In genomic region chr6:56643379-56644089, GRCh38 we compare ENCODE assay signal across 11 cellular contexts. TPM values are rescaled to one million over a fixed set of nuclear protein-coding genes. Genes with fewer than 3 reads are reported as not detected.
DNase-seq lines count a peak whose midpoint lies in the region; ATAC-seq and TF ChIP-seq lines count a peak whose summit lies in the region.
"Had no signal": no experiment of that assay in that cellular context is flagged by ENCODE, and none has a peak within 500 bp of the region (broad histone marks: within the 10 kb centered on the region; RNA-seq: fewer than 3 reads in every experiment).

No MANE protein-coding gene starts in this region.

- dilution Hi-C loops in mammary epithelial cell (cut with HindIII; ENCODE audit: low sequenced_read_pairs) = no loop called here

- in situ Hi-C loops in mammary epithelial cell (cut with MboI; ENCODE audit: low sequenced_read_pairs in 2 of 2) = loop anchor here in 1 of 2 donors (25.0 kb wide), 1 partner anchor 194 kb away; no protein-coding TSS in a partner anchor

- H3K9me3 Mint-ChIP-seq in HFFc6 = no peaks in the 10 kb centered on the region
- no peaks in the 10 kb centered on the region for H3K9me3 Mint-ChIP-seq in activated CD8-positive, alpha-beta memory T cell treated with anti-CD3 and anti-CD28 coated beads, Interleukin-2, amount 10 ng/mL, durations not matched to agents 7 days and 5 days (ENCODE audit: low read depth)
- H3K9me3 Mint-ChIP-seq: activated T-helper 17 cell treated with anti-CD3 and anti-CD28 coated beads, Interleukin-2, amount 50 U/mL, for 72 hours; type B pancreatic cell had no signal

- no TSS peak for BruUV-seq in mammary epithelial cell (replicated peaks; lab: Mats Ljungman, UMichigan)

- no peaks in the 10 kb centered on the region for H4K20me1 ChIP-seq in mammary epithelial cell (ENCODE audit: insufficient read depth, low read length)

- H3K79me2 ChIP-seq in mammary epithelial cell (ENCODE audit: insufficient read depth, low read length) = peaks cover 41% of the 10 kb centered on the region

- peaks cover 69% of the 10 kb centered on the region for H3K36me3 Mint-ChIP-seq in HFFc6 (ENCODE audit: low read depth)
- no peaks in the 10 kb centered on the region for H3K36me3 Mint-ChIP-seq in activated CD8-positive, alpha-beta memory T cell treated with anti-CD3 and anti-CD28 coated beads, Interleukin-2, amount 10 ng/mL, durations not matched to agents 7 days and 5 days

- CTCF ChIA-PET in mammary epithelial cell (lab: Charles Lee; ENCODE audit: low non-redundant PET) = interaction anchor here (0.6 to 0.7 kb wide), 2 partner anchors 291 to 624 kb away, joined by 3 to 4 read pairs; no protein-coding TSS in a partner anchor
- CTCF ChIA-PET in activated CD8-positive, alpha-beta memory T cell treated with anti-CD3 and anti-CD28 coated beads, Interleukin-2, amount 10 ng/mL, durations not matched to agents 7 days and 5 days (lab: Charles Lee) = no interaction called here

- TF ChIP-seq CTCF in HFFc6 (IDR thresholded peaks at IDR 0.05) (no peak), mammary epithelial cell (conservative IDR thresholded peaks at IDR 0.05 in 1 of 2, IDR thresholded peaks at IDR 0.05 in 1 of 2; ENCODE audit: extremely low read depth in 1 of 2, insufficient read depth in 1 of 2, low read depth in 1 of 2, low read length in 2 of 2) (no peak), gastroesophageal sphincter (IDR thresholded peaks at IDR 0.05) (no peak)

- intact Hi-C loops in mammary epithelial cell (cut with micrococcal nuclease) = no loop called here

- no peak for TF ChIP-seq POLR2A in gastroesophageal sphincter (IDR thresholded peaks at IDR 0.05)

- peaks cover 11% of the 10 kb centered on the region for H3K36me3 ChIP-seq in mammary epithelial cell (ENCODE audit: insufficient read depth, low read length)
- H3K36me3 ChIP-seq in gastroesophageal sphincter = peaks cover 0 to 67% of the 10 kb centered on the region in 2 donors

- peak overlapping the region; percentile 69 for H3K4me2 ChIP-seq in mammary epithelial cell (ENCODE audit: insufficient read depth, low read depth, low read length)

- no peak overlapping the region for H2AFZ ChIP-seq in mammary epithelial cell (ENCODE audit: low read depth, low read length)

- no peak for ATAC-seq in gastroesophageal sphincter
- no peak for ATAC-seq in activated CD8-positive, alpha-beta memory T cell treated with anti-CD3 and anti-CD28 coated beads, Interleukin-2, amount 10 ng/mL, durations not matched to agents 7 days and 5 days
- ATAC-seq: activated T-helper 17 cell treated with anti-CD3 and anti-CD28 coated beads, Interleukin-2, amount 50 U/mL, for 72 hours; stimulated activated naive CD8-positive, alpha-beta T cell treated with anti-CD3 and anti-CD28 coated beads, Interleukin-15, Interleukin-2, amounts not matched to agents 100 U/mL and 50 U/mL, for 24 hours had no signal

- H3K4me3 Mint-ChIP-seq in HFFc6 = peak overlapping the region; percentile 80
- H3K4me3 Mint-ChIP-seq in activated CD8-positive, alpha-beta memory T cell treated with anti-CD3 and anti-CD28 coated beads, Interleukin-2, amount 10 ng/mL, durations not matched to agents 7 days and 5 days = no peak overlapping the region
- H3K4me3 Mint-ChIP-seq: activated T-helper 17 cell treated with anti-CD3 and anti-CD28 coated beads, Interleukin-2, amount 50 U/mL, for 72 hours; type B pancreatic cell had no signal

- H3K4me1 ChIP-seq in mammary epithelial cell (ENCODE audit: insufficient read depth, low read length) (peaks cover 30% of the 10 kb centered on the region), gastroesophageal sphincter (peaks cover 0 to 23% (median 3%) of the 10 kb centered on the region in 3 donors)

- DNase-seq in HFFc6 (no peak), mammary epithelial cell (no peak), NCI-H1092 (lab: John Stamatoyannopoulos, UW) (no peak), NCI-H1092 treated with DMSO at 0.1 percent for 48 hours (lab: John Stamatoyannopoulos, UW) (no peak)
- DNase-seq in activated CD8-positive, alpha-beta memory T cell treated with anti-CD3 and anti-CD28 coated beads, Interleukin-2, amount 10 ng/mL, durations not matched to agents 7 days and 5 days = no peak
- DNase-seq: OCI-M1; stimulated activated naive CD8-positive, alpha-beta T cell treated with anti-CD3 and anti-CD28 coated beads, Interleukin-15, Interleukin-2, amounts not matched to agents 100 U/mL and 50 U/mL, for 24 hours had no signal

- H3K9ac ChIP-seq in mammary epithelial cell (ENCODE audit: insufficient read depth, low read length) = no peak overlapping the region

- H3K4me3 ChIP-seq in mammary epithelial cell (replicated peaks in 1 of 3; ENCODE audit: insufficient read depth in 1 of 3, low read depth in 2 of 3, low read length in 3 of 3) (no peak overlapping the region), gastroesophageal sphincter (no peak overlapping the region), skin epidermis (no peak overlapping the region)

- WGBS in mammary epithelial cell (ENCODE audit: low coverage, missing lambda C conversion rate) = 24% methylated on average over 4 of the region's 4 CpGs
- WGBS in gastroesophageal sphincter (ENCODE audit: low coverage in 1 of 2), 2 donors = 79% methylated on average over 4 of the region's 4 CpGs

- H3K4me1 Mint-ChIP-seq in HFFc6 (ENCODE audit: low read depth) = peaks cover 80% of the 10 kb centered on the region
- H3K4me1 Mint-ChIP-seq in activated CD8-positive, alpha-beta memory T cell treated with anti-CD3 and anti-CD28 coated beads, Interleukin-2, amount 10 ng/mL, durations not matched to agents 7 days and 5 days = no peaks in the 10 kb centered on the region
- H3K4me1 Mint-ChIP-seq: activated T-helper 17 cell treated with anti-CD3 and anti-CD28 coated beads, Interleukin-2, amount 50 U/mL, for 72 hours had no signal

- H3K27me3 ChIP-seq in mammary epithelial cell (ENCODE audit: insufficient read depth, low read length) (no peaks in the 10 kb centered on the region), gastroesophageal sphincter (no peaks in the 10 kb centered on the region)

- no peak for TF ChIP-seq EP300 in gastroesophageal sphincter (IDR thresholded peaks at IDR 0.05)

- H3K27ac Mint-ChIP-seq in HFFc6 = peak overlapping the region; percentile 93
- H3K27ac Mint-ChIP-seq in activated CD8-positive, alpha-beta memory T cell treated with anti-CD3 and anti-CD28 coated beads, Interleukin-2, amount 10 ng/mL, durations not matched to agents 7 days and 5 days = no peak overlapping the region
- H3K27ac Mint-ChIP-seq: activated T-helper 17 cell treated with anti-CD3 and anti-CD28 coated beads, Interleukin-2, amount 50 U/mL, for 72 hours; type B pancreatic cell had no signal

- H3K9me3 ChIP-seq in mammary epithelial cell (replicated peaks; ENCODE audit: insufficient read depth, low read length) = no peaks in the 10 kb centered on the region
- no peaks in the 10 kb centered on the region for H3K9me3 ChIP-seq in gastroesophageal sphincter

- H3K27ac ChIP-seq in mammary epithelial cell (ENCODE audit: insufficient read depth, low read depth, low read length) (peak overlapping the region; percentile 96), gastroesophageal sphincter (peak overlapping the region in 3 of 4 donors; percentile 50 to 59 (median 56)), skin epidermis (peak overlapping the region in 12 of 21 experiments; percentile 4 to 77 (median 46))

- peaks cover 13% of the 10 kb centered on the region for H3K27me3 Mint-ChIP-seq in HFFc6 (ENCODE audit: insufficient read depth)
- peaks cover 3% of the 10 kb centered on the region for H3K27me3 Mint-ChIP-seq in activated CD8-positive, alpha-beta memory T cell treated with anti-CD3 and anti-CD28 coated beads, Interleukin-2, amount 10 ng/mL, durations not matched to agents 7 days and 5 days
- H3K27me3 Mint-ChIP-seq: type B pancreatic cell had no signal

RNA-seq across cellular contexts. Expression of gene DST, which starts 0.8 kb away (rescaled TPM):
- 100 to 1,000 TPM; 246 to 408 (median 279) TPM for total RNA-seq in HFFc6 (2021; fragmentation: NEBNext Ultra II Directional; extraction: Animal tissue kit (Norgen Biotek cat#: 25700))
- 1,000 to 10,000 TPM in 1 of 2 donors, 100 to 1,000 TPM in 1; 535 to 1,158 TPM for total RNA-seq in mammary epithelial cell
- 120 TPM for polyA plus RNA-seq in mammary epithelial cell
- polyA minus RNA-seq in mammary epithelial cell = 464 TPM
- total RNA-seq in gastroesophageal sphincter = 100 to 1,000 TPM; 442 to 716 (median 661) TPM
- total RNA-seq in activated CD8-positive, alpha-beta memory T cell treated with anti-CD3 and anti-CD28 coated beads, Interleukin-2, amount 10 ng/mL, durations not matched to agents 7 days and 5 days = 1 to 10 TPM; 4.0 to 4.3 TPM

Comparison
In these comparisons a context has a peak if more than half of its experiments do, and no peak if none do; other contexts are left out.
1. H3K27ac ChIP-seq: peak in every context shown above with its lines; median percentile 96 in mammary epithelial cell; 56 in gastroesophageal sphincter; 46 in skin epidermis.
2. RNA of gene DST, which starts 0.8 kb away (total RNA-seq): 535 to 1,158 TPM in mammary epithelial cell, 442 to 716 TPM in gastroesophageal sphincter and 246 to 408 TPM in HFFc6; 4.0 to 4.3 TPM in activated CD8-positive, alpha-beta memory T cell treated with anti-CD3 and anti-CD28 coated beads, Interleukin-2, amount 10 ng/mL, durations not matched to agents 7 days and 5 days; every median in the first group is over 10 times any median in the second.